ENCODE assay signal across 8 cellular contexts in the genomic region with DNA sequence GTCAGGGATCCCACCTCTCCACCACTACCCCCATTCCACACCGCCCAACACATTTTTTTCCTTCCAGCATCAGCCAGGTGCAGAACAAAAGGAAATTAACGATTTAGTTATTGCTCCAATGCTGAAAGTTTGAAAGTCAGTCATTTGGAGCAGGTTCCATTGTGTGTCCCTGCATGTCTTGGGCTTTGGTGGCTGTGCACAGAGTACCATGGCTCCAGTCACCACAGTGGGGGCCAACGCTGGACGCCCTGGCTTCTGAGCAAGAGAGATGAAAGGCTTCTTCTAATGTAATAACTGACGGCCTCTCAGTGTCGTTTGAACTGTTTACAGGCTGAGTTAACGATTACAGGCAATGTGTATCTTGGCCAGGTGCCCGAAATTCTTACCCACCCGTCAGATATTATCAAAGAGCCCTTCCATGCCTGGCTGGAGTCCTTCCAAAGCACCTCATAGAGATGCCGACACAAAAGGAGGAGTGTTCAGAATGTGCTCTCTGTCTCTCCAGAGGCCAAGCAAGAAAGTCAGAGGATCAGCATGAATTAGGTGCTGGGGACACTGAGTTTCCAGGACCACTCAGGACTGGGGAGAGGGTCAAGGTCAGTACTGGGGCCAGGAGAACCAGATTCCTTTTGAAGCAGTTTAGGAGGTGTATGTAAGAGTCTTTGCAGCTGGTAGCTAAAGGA. TPM values are rescaled to one million over a fixed set of nuclear protein-coding genes. Genes with fewer than 3 reads are reported as not detected.
DNase-seq lines count a peak whose midpoint lies in the region; ATAC-seq lines count a peak whose summit lies in the region.

No MANE protein-coding gene starts in this region.

- DNase-seq in COLO668 (lab: John Stamatoyannopoulos, UW; ENCODE audit: unreplicated experiment) (peak; percentile 81), NCI-H128 (lab: John Stamatoyannopoulos, UW; ENCODE audit: unreplicated experiment) (peak; percentile 60), SK-N-DZ (ENCODE audit: low spot score) (peak; percentile 86), iris pigment epithelial cell (ENCODE audit: low read depth) (peak; percentile 55), SW 1271 (lab: John Stamatoyannopoulos, UW) (no peak)

- ATAC-seq in HG03521 (IDR thresholded peaks at IDR 0.05; ENCODE audit: unreplicated experiment) (no peak), HG03108 (IDR thresholded peaks at IDR 0.05; ENCODE audit: unreplicated experiment) (no peak), GM21529 (IDR thresholded peaks at IDR 0.05; ENCODE audit: unreplicated experiment) (no peak)

RNA-seq across cellular contexts. Expression of gene RNF43, which starts 25.9 kb away (rescaled TPM):
- not detected in 2 replicates for polyA plus RNA-seq in SK-N-DZ (2014; cell fraction: cytosol; rRNA removed)
- 0.20 TPM in 1 of 2 replicates, not detected in the other for polyA plus RNA-seq in SK-N-DZ (2014; cell fraction: nucleus; rRNA removed)

RNA-seq across cellular contexts. Expression of gene SUPT4H1, which starts 39.4 kb away (rescaled TPM):
- 215 and 376 TPM in 2 replicates for polyA plus RNA-seq in SK-N-DZ (2014; cell fraction: cytosol; rRNA removed)
- 80.2 and 156 TPM in 2 replicates for polyA plus RNA-seq in SK-N-DZ (2014; cell fraction: nucleus; rRNA removed)

Comparison
In these comparisons a context has a peak if more than half of its experiments do, and no peak if none do; other contexts are left out.
1. DNase-seq: peak in COLO668 (single experiment), NCI-H128 (single experiment), SK-N-DZ (single experiment) and iris pigment epithelial cell (single experiment); none in SW 1271 (0 of 2).